In the genomic region with DNA sequence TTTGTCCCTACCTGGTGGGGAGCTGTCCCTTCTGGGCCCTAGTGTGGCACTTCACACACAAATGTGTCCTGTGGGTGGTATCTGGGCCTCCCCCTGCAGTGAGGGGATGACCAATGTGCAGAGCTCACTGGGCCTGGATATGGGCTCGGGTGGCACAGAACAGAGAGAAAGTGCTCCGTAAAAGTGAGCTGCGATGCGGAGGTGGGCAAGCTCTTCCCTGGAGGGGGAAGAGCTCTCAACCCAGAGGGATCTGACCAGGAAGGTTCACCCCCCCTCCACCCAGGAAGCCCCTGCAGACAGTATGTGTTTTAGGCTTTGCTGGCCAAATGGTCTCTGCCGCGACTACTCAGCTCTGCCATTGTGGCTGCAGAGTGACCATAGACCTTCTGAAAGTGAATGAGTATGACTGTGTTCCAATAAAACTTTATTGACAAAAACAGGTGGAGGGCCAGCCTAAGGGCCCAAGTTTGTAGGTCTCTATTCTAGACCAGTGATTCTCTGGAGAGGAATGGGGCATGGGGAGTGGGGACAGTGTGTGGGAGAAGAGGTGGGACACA, we compare ENCODE assay signal across 2 cellular contexts.
TF ChIP-seq lines count a peak whose summit lies in the region.

No MANE protein-coding gene starts in this region.

TF ChIP-seq in IMR-90, 13 proteins besides CTCF, POLR2A, EP300 and RAD21:
- TF ChIP-seq MAFK (IDR thresholded peaks at IDR 0.05; ENCODE audit: low read depth, low read length) = no peak
- TF ChIP-seq, protein P1, sequence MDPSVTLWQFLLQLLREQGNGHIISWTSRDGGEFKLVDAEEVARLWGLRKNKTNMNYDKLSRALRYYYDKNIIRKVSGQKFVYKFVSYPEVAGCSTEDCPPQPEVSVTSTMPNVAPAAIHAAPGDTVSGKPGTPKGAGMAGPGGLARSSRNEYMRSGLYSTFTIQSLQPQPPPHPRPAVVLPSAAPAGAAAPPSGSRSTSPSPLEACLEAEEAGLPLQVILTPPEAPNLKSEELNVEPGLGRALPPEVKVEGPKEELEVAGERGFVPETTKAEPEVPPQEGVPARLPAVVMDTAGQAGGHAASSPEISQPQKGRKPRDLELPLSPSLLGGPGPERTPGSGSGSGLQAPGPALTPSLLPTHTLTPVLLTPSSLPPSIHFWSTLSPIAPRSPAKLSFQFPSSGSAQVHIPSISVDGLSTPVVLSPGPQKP (IDR thresholded peaks at IDR 0.05; ENCODE audit: borderline replicate concordance, low read depth, low read length) = no peak
- no peak for TF ChIP-seq RFX5 (IDR thresholded peaks at IDR 0.05; ENCODE audit: low read depth, low read length)
- no peak for TF ChIP-seq SMC3 (IDR thresholded peaks at IDR 0.05; ENCODE audit: low read depth, low read length)
- TF ChIP-seq CEBPB (IDR thresholded peaks at IDR 0.05; ENCODE audit: low read depth, low read length) = no peak
- TF ChIP-seq CHD1 (IDR thresholded peaks at IDR 0.05; ENCODE audit: low read depth, low read length) = no peak
- TF ChIP-seq BHLHE40 (IDR thresholded peaks at IDR 0.05; ENCODE audit: low read depth, low read length) = no peak
- no peak for TF ChIP-seq FOS (IDR thresholded peaks at IDR 0.05; ENCODE audit: low read depth, low read length)
- no peak for TF ChIP-seq RCOR1 (IDR thresholded peaks at IDR 0.05; ENCODE audit: insufficient replicate concordance, low read length)
- TF ChIP-seq, protein P2, sequence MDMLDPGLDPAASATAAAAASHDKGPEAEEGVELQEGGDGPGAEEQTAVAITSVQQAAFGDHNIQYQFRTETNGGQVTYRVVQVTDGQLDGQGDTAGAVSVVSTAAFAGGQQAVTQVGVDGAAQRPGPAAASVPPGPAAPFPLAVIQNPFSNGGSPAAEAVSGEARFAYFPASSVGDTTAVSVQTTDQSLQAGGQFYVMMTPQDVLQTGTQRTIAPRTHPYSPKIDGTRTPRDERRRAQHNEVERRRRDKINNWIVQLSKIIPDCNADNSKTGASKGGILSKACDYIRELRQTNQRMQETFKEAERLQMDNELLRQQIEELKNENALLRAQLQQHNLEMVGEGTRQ (IDR thresholded peaks at IDR 0.05; ENCODE audit: low read depth, low read length) = no peak
- no peak for TF ChIP-seq NFE2L2 (IDR thresholded peaks at IDR 0.05; ENCODE audit: low read depth, low read length)
- no peak for TF ChIP-seq MAZ (IDR thresholded peaks at IDR 0.05; ENCODE audit: borderline replicate concordance, low read depth, low read length)
- no peak for TF ChIP-seq MXI1 (IDR thresholded peaks at IDR 0.05; ENCODE audit: borderline replicate concordance, low read depth, low read length)

TF ChIP-seq in K562, 482 proteins besides CTCF, POLR2A, EP300 and RAD21:
- TF ChIP-seq SRSF3 (IDR thresholded peaks at IDR 0.05; ENCODE audit: insufficient read depth, low read length) = no peak
- no peak for TF ChIP-seq SNIP1 (IDR thresholded peaks at IDR 0.05; ENCODE audit: low read depth)
- TF ChIP-seq, protein P3, sequence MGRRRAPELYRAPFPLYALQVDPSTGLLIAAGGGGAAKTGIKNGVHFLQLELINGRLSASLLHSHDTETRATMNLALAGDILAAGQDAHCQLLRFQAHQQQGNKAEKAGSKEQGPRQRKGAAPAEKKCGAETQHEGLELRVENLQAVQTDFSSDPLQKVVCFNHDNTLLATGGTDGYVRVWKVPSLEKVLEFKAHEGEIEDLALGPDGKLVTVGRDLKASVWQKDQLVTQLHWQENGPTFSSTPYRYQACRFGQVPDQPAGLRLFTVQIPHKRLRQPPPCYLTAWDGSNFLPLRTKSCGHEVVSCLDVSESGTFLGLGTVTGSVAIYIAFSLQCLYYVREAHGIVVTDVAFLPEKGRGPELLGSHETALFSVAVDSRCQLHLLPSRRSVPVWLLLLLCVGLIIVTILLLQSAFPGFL (CRISPR knock-in tag; IDR thresholded peaks at IDR 0.05) = no peak
- TF ChIP-seq, protein P4, sequence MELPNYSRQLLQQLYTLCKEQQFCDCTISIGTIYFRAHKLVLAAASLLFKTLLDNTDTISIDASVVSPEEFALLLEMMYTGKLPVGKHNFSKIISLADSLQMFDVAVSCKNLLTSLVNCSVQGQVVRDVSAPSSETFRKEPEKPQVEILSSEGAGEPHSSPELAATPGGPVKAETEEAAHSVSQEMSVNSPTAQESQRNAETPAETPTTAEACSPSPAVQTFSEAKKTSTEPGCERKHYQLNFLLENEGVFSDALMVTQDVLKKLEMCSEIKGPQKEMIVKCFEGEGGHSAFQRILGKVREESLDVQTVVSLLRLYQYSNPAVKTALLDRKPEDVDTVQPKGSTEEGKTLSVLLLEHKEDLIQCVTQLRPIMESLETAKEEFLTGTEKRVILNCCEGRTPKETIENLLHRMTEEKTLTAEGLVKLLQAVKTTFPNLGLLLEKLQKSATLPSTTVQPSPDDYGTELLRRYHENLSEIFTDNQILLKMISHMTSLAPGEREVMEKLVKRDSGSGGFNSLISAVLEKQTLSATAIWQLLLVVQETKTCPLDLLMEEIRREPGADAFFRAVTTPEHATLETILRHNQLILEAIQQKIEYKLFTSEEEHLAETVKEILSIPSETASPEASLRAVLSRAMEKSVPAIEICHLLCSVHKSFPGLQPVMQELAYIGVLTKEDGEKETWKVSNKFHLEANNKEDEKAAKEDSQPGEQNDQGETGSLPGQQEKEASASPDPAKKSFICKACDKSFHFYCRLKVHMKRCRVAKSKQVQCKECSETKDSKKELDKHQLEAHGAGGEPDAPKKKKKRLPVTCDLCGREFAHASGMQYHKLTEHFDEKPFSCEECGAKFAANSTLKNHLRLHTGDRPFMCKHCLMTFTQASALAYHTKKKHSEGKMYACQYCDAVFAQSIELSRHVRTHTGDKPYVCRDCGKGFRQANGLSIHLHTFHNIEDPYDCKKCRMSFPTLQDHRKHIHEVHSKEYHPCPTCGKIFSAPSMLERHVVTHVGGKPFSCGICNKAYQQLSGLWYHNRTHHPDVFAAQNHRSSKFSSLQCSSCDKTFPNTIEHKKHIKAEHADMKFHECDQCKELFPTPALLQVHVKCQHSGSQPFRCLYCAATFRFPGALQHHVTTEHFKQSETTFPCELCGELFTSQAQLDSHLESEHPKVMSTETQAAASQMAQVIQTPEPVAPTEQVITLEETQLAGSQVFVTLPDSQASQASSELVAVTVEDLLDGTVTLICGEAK (IDR thresholded peaks at IDR 0.05) = peak; percentile 99
- TF ChIP-seq, protein P4 (CRISPR knock-in tag; IDR thresholded peaks at IDR 0.05) = peak; percentile 99
